ENCODE assay signal across 36 cellular contexts in the genomic region with DNA sequence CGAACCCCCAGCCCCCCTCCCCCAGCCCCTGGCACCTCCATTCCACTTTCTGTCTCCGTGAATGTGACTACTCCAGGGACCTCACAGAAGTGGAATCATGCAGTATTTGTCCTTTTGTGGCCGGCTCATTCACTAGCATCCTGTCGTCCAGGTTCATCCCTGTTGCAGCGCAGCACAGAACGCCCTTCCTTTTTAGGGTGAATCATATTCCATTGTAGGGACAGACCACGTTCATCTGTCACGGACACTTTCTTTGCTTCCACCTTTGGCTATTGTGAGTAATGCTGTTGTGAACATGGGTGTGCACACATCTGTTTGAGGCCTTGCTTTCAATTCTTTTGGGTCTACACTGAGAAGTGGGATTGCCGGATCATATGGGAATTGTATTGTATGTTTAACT.
"Had no signal": no experiment of that assay in that cellular context is flagged by ENCODE, and none has a peak within 500 bp of the region (broad histone marks: within the 10 kb centered on the region; RNA-seq: fewer than 3 reads in every experiment).

No MANE protein-coding gene starts in this region.

- H3K4me1 Mint-ChIP-seq: activated B cell treated with CpG ODN at 0.5 μM for 24 hours; activated T-helper 17 cell treated with anti-CD3 and anti-CD28 coated beads, Interleukin-2, amount 50 U/mL, for 72 hours; central memory CD8-positive, alpha-beta T cell had no signal

- DNase-seq: activated B cell treated with CpG ODN at 0.5 μM for 24 hours; activated CD4-positive, alpha-beta memory T cell treated with anti-CD3 and anti-CD28 coated beads for 36 hours; activated CD4-positive, alpha-beta T cell treated with anti-CD3 and anti-CD28 coated beads for 4 hours; activated CD4-positive, alpha-beta T cell treated with anti-CD3 and anti-CD28 coated beads, Interleukin-2, amount 10 ng/mL, durations not matched to agents 24 days and 14 days; activated CD4-positive, alpha-beta T cell treated with anti-CD3 and anti-CD28 coated beads, Interleukin-2, amount 50 U/mL, for 1 hour; activated CD4-positive, alpha-beta T cell treated with anti-CD3 and anti-CD28 coated beads, Interleukin-2, amount 50 U/mL, for 4 hours; activated CD4-positive, CD25-positive, alpha-beta regulatory T cell treated with anti-CD3 and anti-CD28 coated beads, Interleukin-2, amount 50 U/mL, for 72 hours; activated CD8-positive, alpha-beta memory T cell treated with anti-CD3 and anti-CD28 coated beads, Interleukin-2, amount 50 U/mL, for 4 hours; activated CD8-positive, alpha-beta T cell treated with anti-CD3 and anti-CD28 coated beads for 36 hours; activated effector memory CD4-positive, alpha-beta T cell treated with anti-CD3 and anti-CD28 coated beads, Interleukin-2, amount 50 U/mL, for 16 hours; activated gamma-delta T cell treated with Interleukin-2 at 50 U/mL for 16 hours; activated naive CD4-positive, alpha-beta T cell; activated naive CD4-positive, alpha-beta T cell treated with anti-CD3 and anti-CD28 coated beads for 36 hours; activated naive CD4-positive, alpha-beta T cell treated with anti-CD3 and anti-CD28 coated beads, Interleukin-2, amount 50 U/mL, for 16 hours; activated naive CD8-positive, alpha-beta T cell treated with anti-CD3 and anti-CD28 coated beads for 36 hours; activated T-cell treated with anti-CD3 and anti-CD28 coated beads for 4 hours; activated T-cell treated with anti-CD3 and anti-CD28 coated beads, Interleukin-2, amount 50 U/mL, for 1 hour; activated T-cell treated with anti-CD3 and anti-CD28 coated beads, Interleukin-2, amount 50 U/mL, for 4 hours; activated T-cell treated with anti-CD3 and anti-CD28 coated beads, Interleukin-2, amount 50 U/mL, for 72 hours; adrenal gland; amniotic stem cell; aorta; body of pancreas; brain microvascular endothelial cell; caudate nucleus; T-cell; T-helper 17 cell had no signal

- ATAC-seq: activated CD8-positive, alpha-beta T cell treated with anti-CD3 and anti-CD28 coated beads for 36 hours; activated naive CD4-positive, alpha-beta T cell treated with anti-CD3 and anti-CD28 coated beads, Interleukin-2, amount 50 U/mL, for 72 hours; activated T-cell treated with anti-CD3 and anti-CD28 coated beads, Interleukin-2, amount 50 U/mL, for 4 hours; activated T-cell treated with anti-CD3 and anti-CD28 coated beads, Interleukin-2, amount 50 U/mL, for 72 hours; activated T-helper 17 cell treated with anti-CD3 and anti-CD28 coated beads, Interleukin-2, amount 50 U/mL, for 72 hours; body of pancreas; T-cell; T-helper 17 cell had no signal

- H3K27ac ChIP-seq: adrenal gland, body of pancreas, brain microvascular endothelial cell, breast epithelium, cardiac muscle cell, VCaP had no signal

- H3K27ac Mint-ChIP-seq: activated B cell treated with CpG ODN at 0.5 μM for 24 hours; activated CD4-positive, alpha-beta memory T cell treated with anti-CD3 and anti-CD28 coated beads for 36 hours; activated CD4-positive, alpha-beta T cell treated with anti-CD3 and anti-CD28 coated beads, Interleukin-2, amount 10 ng/mL, durations not matched to agents 24 days and 14 days; activated CD8-positive, alpha-beta T cell treated with anti-CD3 and anti-CD28 coated beads for 36 hours; activated naive CD4-positive, alpha-beta T cell treated with anti-CD3 and anti-CD28 coated beads for 36 hours; activated naive CD4-positive, alpha-beta T cell treated with anti-CD3 and anti-CD28 coated beads, Interleukin-2, amount 50 U/mL, for 72 hours; activated naive CD8-positive, alpha-beta T cell treated with anti-CD3 and anti-CD28 coated beads for 36 hours; activated T-cell treated with anti-CD3 and anti-CD28 coated beads, Interleukin-2, amount 50 U/mL, for 72 hours; activated T-helper 1 cell treated with anti-CD3 and anti-CD28 coated beads, Interleukin-12 subunit alpha, Interleukin-12 subunit beta, Interleukin-2, Interleukin-4 antibody, amounts not matched to agents 30 ng/mL and 10 ng/mL and 1 ng/mL, durations not matched to agents 14 hours and 24 hours and 36 hours; activated T-helper 17 cell treated with anti-CD3 and anti-CD28 coated beads, Interleukin-2, amount 50 U/mL, for 72 hours; T-cell; T-helper 17 cell had no signal

- H3K27me3 Mint-ChIP-seq: activated CD4-positive, alpha-beta memory T cell treated with anti-CD3 and anti-CD28 coated beads for 36 hours; activated CD4-positive, alpha-beta T cell treated with anti-CD3 and anti-CD28 coated beads, Interleukin-2, amount 10 ng/mL, durations not matched to agents 24 days and 14 days; activated CD8-positive, alpha-beta T cell treated with anti-CD3 and anti-CD28 coated beads for 36 hours; activated naive CD8-positive, alpha-beta T cell treated with anti-CD3 and anti-CD28 coated beads for 36 hours; activated T-helper 17 cell treated with anti-CD3 and anti-CD28 coated beads, Interleukin-2, amount 50 U/mL, for 72 hours; T-helper 17 cell had no signal

- H3K4me3 Mint-ChIP-seq: activated B cell treated with CpG ODN at 0.5 μM for 24 hours; activated CD4-positive, alpha-beta memory T cell treated with anti-CD3 and anti-CD28 coated beads for 36 hours; activated CD4-positive, alpha-beta T cell treated with anti-CD3 and anti-CD28 coated beads, Interleukin-2, amount 10 ng/mL, durations not matched to agents 24 days and 14 days; activated CD8-positive, alpha-beta T cell treated with anti-CD3 and anti-CD28 coated beads for 36 hours; activated naive CD4-positive, alpha-beta T cell treated with anti-CD3 and anti-CD28 coated beads for 36 hours; activated naive CD8-positive, alpha-beta T cell treated with anti-CD3 and anti-CD28 coated beads for 36 hours; activated T-cell treated with anti-CD3 and anti-CD28 coated beads, Interleukin-2, amount 50 U/mL, for 4 hours; activated T-cell treated with anti-CD3 and anti-CD28 coated beads, Interleukin-2, amount 50 U/mL, for 72 hours; activated T-helper 1 cell treated with anti-CD3 and anti-CD28 coated beads, Interleukin-12 subunit alpha, Interleukin-12 subunit beta, Interleukin-2, Interleukin-4 antibody, amounts not matched to agents 30 ng/mL and 10 ng/mL and 1 ng/mL, durations not matched to agents 14 hours and 24 hours and 36 hours; activated T-helper 17 cell treated with anti-CD3 and anti-CD28 coated beads, Interleukin-2, amount 50 U/mL, for 72 hours; central memory CD8-positive, alpha-beta T cell; T-cell; T-helper 17 cell had no signal

- H3K36me3 Mint-ChIP-seq: activated CD4-positive, alpha-beta memory T cell treated with anti-CD3 and anti-CD28 coated beads for 36 hours; activated naive CD4-positive, alpha-beta T cell treated with anti-CD3 and anti-CD28 coated beads, Interleukin-2, amount 50 U/mL, for 72 hours; activated naive CD8-positive, alpha-beta T cell treated with anti-CD3 and anti-CD28 coated beads for 36 hours; T-cell had no signal

- H3K4me3 ChIP-seq: adrenal gland, body of pancreas, breast epithelium, cardiac muscle cell had no signal

- FAIRE-seq: astrocyte, TTC549 had no signal

- H3K27me3 ChIP-seq: adrenal gland, body of pancreas, brain microvascular endothelial cell, breast epithelium, cardiac muscle cell had no signal

- H3K36me3 ChIP-seq: adrenal gland, brain microvascular endothelial cell, breast epithelium, cardiac muscle cell had no signal

- H3K9me3 Mint-ChIP-seq: activated B cell treated with CpG ODN at 0.5 μM for 24 hours; activated CD4-positive, alpha-beta memory T cell treated with anti-CD3 and anti-CD28 coated beads for 36 hours; activated CD4-positive, alpha-beta T cell treated with anti-CD3 and anti-CD28 coated beads, Interleukin-2, amount 10 ng/mL, durations not matched to agents 24 days and 14 days; activated CD8-positive, alpha-beta T cell treated with anti-CD3 and anti-CD28 coated beads for 36 hours; activated naive CD4-positive, alpha-beta T cell treated with anti-CD3 and anti-CD28 coated beads for 36 hours; activated naive CD4-positive, alpha-beta T cell treated with anti-CD3 and anti-CD28 coated beads, Interleukin-2, amount 50 U/mL, for 72 hours; activated naive CD8-positive, alpha-beta T cell treated with anti-CD3 and anti-CD28 coated beads for 36 hours; activated T-cell treated with anti-CD3 and anti-CD28 coated beads, Interleukin-2, amount 50 U/mL, for 4 hours; activated T-cell treated with anti-CD3 and anti-CD28 coated beads, Interleukin-2, amount 50 U/mL, for 72 hours; activated T-helper 1 cell treated with anti-CD3 and anti-CD28 coated beads, Interleukin-12 subunit alpha, Interleukin-12 subunit beta, Interleukin-2, Interleukin-4 antibody, amounts not matched to agents 30 ng/mL and 10 ng/mL and 1 ng/mL, durations not matched to agents 14 hours and 24 hours and 36 hours; activated T-helper 17 cell treated with anti-CD3 and anti-CD28 coated beads, Interleukin-2, amount 50 U/mL, for 72 hours; central memory CD8-positive, alpha-beta T cell; T-cell had no signal

- H3K4me1 ChIP-seq: breast epithelium had no signal

- H3K9me3 ChIP-seq: adrenal gland, body of pancreas, breast epithelium had no signal
